8 cellular contexts compared by ENCODE assay signal in the genomic region with DNA sequence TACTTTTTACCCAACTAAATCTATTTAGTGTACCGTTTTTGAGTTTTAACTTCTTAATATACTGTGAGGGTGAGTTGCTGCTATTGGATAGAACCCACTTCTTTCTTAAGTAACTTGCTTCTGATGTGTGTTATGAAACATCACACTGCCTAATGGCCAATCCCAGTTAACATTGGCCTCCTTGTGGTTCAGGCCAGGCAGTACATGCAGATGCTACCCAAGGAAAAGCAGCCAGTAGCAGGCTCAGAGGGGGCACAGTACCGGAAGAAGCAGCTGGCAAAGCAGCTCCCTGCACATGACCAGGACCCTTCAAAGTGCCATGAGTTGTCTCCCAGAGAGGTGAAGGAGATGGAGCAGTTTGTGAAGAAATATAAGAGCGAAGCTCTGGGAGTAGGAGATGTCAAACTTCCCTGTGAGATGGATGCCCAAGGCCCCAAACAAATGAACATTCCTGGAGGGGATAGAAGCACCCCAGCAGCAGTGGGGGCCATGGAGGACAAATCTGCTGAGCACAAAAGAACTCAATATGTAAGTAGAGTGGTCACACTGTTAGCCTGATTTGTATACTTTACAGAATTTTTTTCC. TPM values are rescaled to one million over a fixed set of nuclear protein-coding genes. Genes with fewer than 3 reads are reported as not detected.
DNase-seq lines count a peak whose midpoint lies in the region; ATAC-seq and TF ChIP-seq lines count a peak whose summit lies in the region.

No MANE protein-coding gene starts in this region.

- CTCF ChIA-PET in PC-9 (lab: Charles Lee) = no interaction called here

- H3K27me3 ChIP-seq in H7 (ENCODE audit: control insufficient read depth, insufficient read depth, low read length) (no peaks in the 10 kb centered on the region), PC-9 (ENCODE audit: insufficient read depth, low read depth) (no peaks in the 10 kb centered on the region), prostate gland (replicated peaks; ENCODE audit: insufficient read depth) (no peaks in the 10 kb centered on the region)

- H3K4me3 ChIP-seq in H7 (ENCODE audit: insufficient read depth, low read depth, low read length) = no peak overlapping the region
- no peak overlapping the region for H3K4me3 ChIP-seq in PC-9
- H3K4me3 ChIP-seq in fibroblast of pulmonary artery (replicated peaks; ENCODE audit: low read depth, low read length) = no peak overlapping the region
- H3K4me3 ChIP-seq in prostate gland = no peak overlapping the region

- intact Hi-C loops in PC-9 (cut with micrococcal nuclease; ENCODE audit: unreplicated experiment) (no loop called here), prostate gland (cut with DNase I) (no loop called here)

- H3K4me3 Mint-ChIP-seq in stimulated activated effector memory CD8-positive, alpha-beta T cell treated with anti-CD3 and anti-CD28 coated beads, Interleukin-12 subunit alpha, Interleukin-12 subunit beta, amount 100 ng/mL, for 72 hours = no peak overlapping the region

- no peak overlapping the region for H3K4me2 ChIP-seq in PC-9

- DNase-seq in DMS53 treated with DMSO at 0.1 percent for 48 hours (lab: John Stamatoyannopoulos, UW; ENCODE audit: unreplicated experiment) = peak; percentile 23
- DNase-seq in H7 = peak; percentile 19
- peak in 1 of 2 experiments; percentile 36 for DNase-seq in PC-9
- DNase-seq in fibroblast of pulmonary artery (ENCODE audit: low read depth) = peak; percentile 74
- DNase-seq in stimulated activated effector memory CD8-positive, alpha-beta T cell treated with anti-CD3 and anti-CD28 coated beads, Interleukin-12 subunit alpha, Interleukin-12 subunit beta, amount 100 ng/mL, for 72 hours (ENCODE audit: low spot score in 2 of 2) = no peak
- DNase-seq in prostate gland (ENCODE audit: low spot score) = no peak
- no peak for DNase-seq in caudate nucleus (lab: John Stamatoyannopoulos, UW)
- DNase-seq in NCI-H1436 treated with DMSO at 0.1 percent for 48 hours (lab: John Stamatoyannopoulos, UW) = no peak

- peaks cover 14% of the 10 kb centered on the region for H3K79me2 ChIP-seq in PC-9 (ENCODE audit: low read depth)

- no TSS peak for BruUV-seq in PC-9 (replicated peaks; lab: Mats Ljungman, UMichigan)

- ATAC-seq in stimulated activated effector memory CD8-positive, alpha-beta T cell treated with anti-CD3 and anti-CD28 coated beads, Interleukin-12 subunit alpha, Interleukin-12 subunit beta, amount 100 ng/mL, for 72 hours = peak; percentile 60

- peaks cover 6% of the 10 kb centered on the region; the same call in 1 of the 2 replicates for H3F3A ChIP-seq in PC-9 (ENCODE audit: insufficient read depth, low read depth)

- H2AFZ ChIP-seq in PC-9 = no peak overlapping the region

- TF ChIP-seq POLR2A in prostate gland (IDR thresholded peaks at IDR 0.05) = no peak

- H3K27ac Mint-ChIP-seq in stimulated activated effector memory CD8-positive, alpha-beta T cell treated with anti-CD3 and anti-CD28 coated beads, Interleukin-12 subunit alpha, Interleukin-12 subunit beta, amount 100 ng/mL, for 72 hours = peak overlapping the region; percentile 53

- WGBS in prostate gland = 71% methylated on average over 3 of the region's 3 CpGs

- H3K9me3 Mint-ChIP-seq in stimulated activated effector memory CD8-positive, alpha-beta T cell treated with anti-CD3 and anti-CD28 coated beads, Interleukin-12 subunit alpha, Interleukin-12 subunit beta, amount 100 ng/mL, for 72 hours = no peaks in the 10 kb centered on the region

- H3K9me3 ChIP-seq in PC-9 (ENCODE audit: insufficient read depth, low read depth) (no peaks in the 10 kb centered on the region), prostate gland (no peaks in the 10 kb centered on the region)

- peaks cover 37% of the 10 kb centered on the region for H3K4me1 Mint-ChIP-seq in stimulated activated effector memory CD8-positive, alpha-beta T cell treated with anti-CD3 and anti-CD28 coated beads, Interleukin-12 subunit alpha, Interleukin-12 subunit beta, amount 100 ng/mL, for 72 hours

- H3K27ac ChIP-seq in PC-9 (no peak overlapping the region), prostate gland (no peak overlapping the region), caudate nucleus (ENCODE audit: low read depth, low read length) (no peak overlapping the region)

- H4K20me1 ChIP-seq in PC-9 (ENCODE audit: insufficient read depth) = peaks cover 6% of the 10 kb centered on the region

- no peaks in the 10 kb centered on the region for H3K9me2 ChIP-seq in PC-9 (ENCODE audit: insufficient read depth)

- H3K36me3 ChIP-seq in H7 (replicated peaks; ENCODE audit: control insufficient read depth, insufficient read depth, low read length) = no peaks in the 10 kb centered on the region; the same call in 1 of the 2 replicates
- H3K36me3 ChIP-seq in PC-9 (ENCODE audit: low read depth) = peaks cover 56% of the 10 kb centered on the region
- no peaks in the 10 kb centered on the region for H3K36me3 ChIP-seq in prostate gland

- peaks cover 91% of the 10 kb centered on the region for H3K36me3 Mint-ChIP-seq in stimulated activated effector memory CD8-positive, alpha-beta T cell treated with anti-CD3 and anti-CD28 coated beads, Interleukin-12 subunit alpha, Interleukin-12 subunit beta, amount 100 ng/mL, for 72 hours

- H3K4me1 ChIP-seq in PC-9 (replicated peaks; ENCODE audit: insufficient read depth) = no peaks in the 10 kb centered on the region
- no peaks in the 10 kb centered on the region for H3K4me1 ChIP-seq in prostate gland (replicated peaks)

- peak; percentile 50 for TF ChIP-seq CTCF in PC-9 (conservative IDR thresholded peaks at IDR 0.05)
- peak; percentile 73 for TF ChIP-seq CTCF in fibroblast of pulmonary artery (IDR thresholded peaks at IDR 0.05; ENCODE audit: low read length, missing control alignments)
- no peak for TF ChIP-seq CTCF in prostate gland (IDR thresholded peaks at IDR 0.05)

- POLR2A ChIA-PET in PC-9 (lab: Charles Lee; ENCODE audit: unreplicated experiment) = interaction anchor here (0.6 kb wide), 1 partner anchor 22 kb away, joined by 3 read pairs; no protein-coding TSS in a partner anchor

RNA-seq across cellular contexts. Expression of gene TES, which starts 39.7 kb away (rescaled TPM):
- total RNA-seq in H7 (2014; rRNA removed; shearing (Covaris generic)) = 72.5 and 87.3 TPM in 2 replicates
- total RNA-seq in PC-9 (2021) (210 and 306 TPM in 2 replicates), prostate gland (10 to 100 TPM; 46.6 to 96.6 TPM)

Comparison
In these comparisons a context has a peak if more than half of its experiments do, and no peak if none do; other contexts are left out.
1. DNase-seq: peak in DMS53 treated with DMSO at 0.1 percent for 48 hours (single experiment), H7 (single experiment) and fibroblast of pulmonary artery (single experiment); none in stimulated activated effector memory CD8-positive, alpha-beta T cell treated with anti-CD3 and anti-CD28 coated beads, Interleukin-12 subunit alpha, Interleukin-12 subunit beta, amount 100 ng/mL, for 72 hours (0 of 2), prostate gland (single experiment), caudate nucleus (0 of 61) and NCI-H1436 treated with DMSO at 0.1 percent for 48 hours (single experiment).
2. CTCF ChIP-seq: peak in PC-9 (single experiment) and fibroblast of pulmonary artery (single experiment); none in prostate gland (0 of 4).